Comparison of ENCODE assay signal across 12 cellular contexts in genomic region chr18:5463390-5463789, GRCh38.
DNase-seq lines count a peak whose midpoint lies in the region; ATAC-seq and TF ChIP-seq lines count a peak whose summit lies in the region.
"Had no signal": no experiment of that assay in that cellular context is flagged by ENCODE, and none has a peak within 500 bp of the region (broad histone marks: within the 10 kb centered on the region; RNA-seq: fewer than 3 reads in every experiment).

No MANE protein-coding gene starts in this region.

- H3K36me3 ChIP-seq in BJ (ENCODE audit: control insufficient read depth, insufficient read depth, low read length) = no peaks in the 10 kb centered on the region
- H3K36me3 ChIP-seq in parathyroid adenoma (ENCODE audit: control insufficient read depth, insufficient read depth, low read length) = no peaks in the 10 kb centered on the region

- H3K27me3 ChIP-seq in BJ (ENCODE audit: control insufficient read depth, insufficient read depth, low read length) (no peaks in the 10 kb centered on the region), parathyroid adenoma (ENCODE audit: control insufficient read depth, insufficient read depth, low read length) (no peaks in the 10 kb centered on the region)
- H3K27me3 ChIP-seq in CD4-positive, alpha-beta T cell (ENCODE audit: control insufficient read depth, insufficient read depth, low read length) = no peaks in the 10 kb centered on the region

- intact Hi-C loops in CD4-positive, alpha-beta T cell (cut with DNase I, micrococcal nuclease) = loop anchor here in 1 of 2 experiments (10.0 kb wide), 1 partner anchor 431 kb away; the partner anchor contains the start of gene TMEM200C

- H2AFZ ChIP-seq in parathyroid adenoma = no peak overlapping the region

- ATAC-seq in CD4-positive, alpha-beta T cell (ENCODE audit: poor library complexity) = no peak
- ATAC-seq in GM21367 (IDR thresholded peaks at IDR 0.05; ENCODE audit: unreplicated experiment) = no peak
- ATAC-seq: activated T-cell treated with anti-CD3 and anti-CD28 coated beads, Interleukin-2, amount 50 U/mL, for 72 hours; CD8-positive, alpha-beta T cell had no signal

- DNase-seq in BJ (ENCODE audit: low read depth) (peak; percentile 26), NOMO-1 treated with DMSO at 0.1 percent for 48 hours (lab: John Stamatoyannopoulos, UW; ENCODE audit: unreplicated experiment) (peak; percentile 66), fibroblast of pulmonary artery (ENCODE audit: low read depth) (peak; percentile 93), DMS53 treated with DMSO at 0.1 percent for 48 hours (lab: John Stamatoyannopoulos, UW; ENCODE audit: unreplicated experiment) (no peak)
- no peak for DNase-seq in CD4-positive, alpha-beta T cell
- DNase-seq in activated CD4-positive, alpha-beta T cell treated with anti-CD3 and anti-CD28 coated beads, Interleukin-2, amount 50 U/mL, for 1 hour = no peak
- DNase-seq: activated T-cell treated with anti-CD3 and anti-CD28 coated beads, Interleukin-2, amount 50 U/mL, for 72 hours; CD8-positive, alpha-beta T cell; NCI-H510A treated with DMSO at 0.1 percent for 48 hours had no signal

- H3K4me3 Mint-ChIP-seq in CD4-positive, alpha-beta T cell = no peak overlapping the region
- H3K4me3 Mint-ChIP-seq: activated T-cell treated with anti-CD3 and anti-CD28 coated beads, Interleukin-2, amount 50 U/mL, for 72 hours; CD8-positive, alpha-beta T cell; stimulated activated naive CD8-positive, alpha-beta T cell treated with anti-CD3 and anti-CD28 coated beads, Interleukin-15, Interleukin-2, amounts not matched to agents 100 ng/mL and 50 ng/mL, for 24 hours had no signal

- H3K4me2 ChIP-seq in parathyroid adenoma (ENCODE audit: low read length) = no peak overlapping the region

- peaks cover 22% of the 10 kb centered on the region for H3K4me1 Mint-ChIP-seq in CD4-positive, alpha-beta T cell (ENCODE audit: low read depth)

- H3K9me3 ChIP-seq in parathyroid adenoma (ENCODE audit: control insufficient read depth, low read length) = no peaks in the 10 kb centered on the region
- no peaks in the 10 kb centered on the region for H3K9me3 ChIP-seq in CD4-positive, alpha-beta T cell (ENCODE audit: control insufficient read depth, low read length)

- H3K9ac ChIP-seq in parathyroid adenoma = no peak overlapping the region

- H3K27ac ChIP-seq in parathyroid adenoma = peak overlapping the region; percentile 17
- H3K27ac ChIP-seq in CD4-positive, alpha-beta T cell (ENCODE audit: low read depth, low read length) = no peak overlapping the region

- no peaks in the 10 kb centered on the region for H3K27me3 Mint-ChIP-seq in CD4-positive, alpha-beta T cell

- no peak overlapping the region for H3K27ac Mint-ChIP-seq in CD4-positive, alpha-beta T cell
- H3K27ac Mint-ChIP-seq: activated T-cell treated with anti-CD3 and anti-CD28 coated beads, Interleukin-2, amount 50 U/mL, for 72 hours; CD8-positive, alpha-beta T cell; stimulated activated naive CD8-positive, alpha-beta T cell treated with anti-CD3 and anti-CD28 coated beads, Interleukin-15, Interleukin-2, amounts not matched to agents 100 ng/mL and 50 ng/mL, for 24 hours had no signal

- TF ChIP-seq CTCF in BJ (IDR thresholded peaks at IDR 0.05; ENCODE audit: insufficient read depth, low read depth, low read length) (no peak), fibroblast of pulmonary artery (IDR thresholded peaks at IDR 0.05; ENCODE audit: low read length, missing control alignments) (no peak), parathyroid adenoma (IDR thresholded peaks at IDR 0.05) (no peak)
- TF ChIP-seq CTCF in CD4-positive, alpha-beta T cell (IDR thresholded peaks at IDR 0.05) = no peak

- peaks cover 44% of the 10 kb centered on the region for H3K79me2 ChIP-seq in parathyroid adenoma

- H3K9me3 Mint-ChIP-seq in CD4-positive, alpha-beta T cell = no peaks in the 10 kb centered on the region
- H3K9me3 Mint-ChIP-seq: activated T-cell treated with anti-CD3 and anti-CD28 coated beads, Interleukin-2, amount 50 U/mL, for 72 hours; CD8-positive, alpha-beta T cell; stimulated activated naive CD8-positive, alpha-beta T cell treated with anti-CD3 and anti-CD28 coated beads, Interleukin-15, Interleukin-2, amounts not matched to agents 100 ng/mL and 50 ng/mL, for 24 hours had no signal

- H3K4me3 ChIP-seq in BJ (ENCODE audit: low read depth, low read length) = no peak overlapping the region
- no peak overlapping the region for H3K4me3 ChIP-seq in fibroblast of pulmonary artery (replicated peaks; ENCODE audit: low read depth, low read length)
- H3K4me3 ChIP-seq in parathyroid adenoma (ENCODE audit: low read depth, low read length) = no peak overlapping the region

- peaks cover 18% of the 10 kb centered on the region for H3K4me1 ChIP-seq in parathyroid adenoma

- POLR2A ChIA-PET in BJ (lab: Charles Lee) = no interaction called here
- POLR2A ChIA-PET in CD4-positive, alpha-beta T cell (lab: Charles Lee) = no interaction called here

- CTCF ChIA-PET in BJ (lab: Yijun Ruan, JAX) = interaction anchor here (1.6 kb wide), 1 partner anchor 20 kb away, joined by 4 read pairs; no protein-coding TSS in a partner anchor
- CTCF ChIA-PET in CD4-positive, alpha-beta T cell (lab: Charles Lee) = no interaction called here

- H3K36me3 Mint-ChIP-seq in CD4-positive, alpha-beta T cell (ENCODE audit: low read depth) = no peaks in the 10 kb centered on the region
- H3K36me3 Mint-ChIP-seq: CD8-positive, alpha-beta T cell had no signal

Comparison
In these comparisons a context has a peak if more than half of its experiments do, and no peak if none do; other contexts are left out.
1. DNase-seq: peak in BJ (single experiment), NOMO-1 treated with DMSO at 0.1 percent for 48 hours (single experiment) and fibroblast of pulmonary artery (single experiment); none in CD4-positive, alpha-beta T cell (0 of 10), DMS53 treated with DMSO at 0.1 percent for 48 hours (single experiment) and activated CD4-positive, alpha-beta T cell treated with anti-CD3 and anti-CD28 coated beads, Interleukin-2, amount 50 U/mL, for 1 hour (single experiment).